ENCODE assay signal across 19 cellular contexts in the genomic region with DNA sequence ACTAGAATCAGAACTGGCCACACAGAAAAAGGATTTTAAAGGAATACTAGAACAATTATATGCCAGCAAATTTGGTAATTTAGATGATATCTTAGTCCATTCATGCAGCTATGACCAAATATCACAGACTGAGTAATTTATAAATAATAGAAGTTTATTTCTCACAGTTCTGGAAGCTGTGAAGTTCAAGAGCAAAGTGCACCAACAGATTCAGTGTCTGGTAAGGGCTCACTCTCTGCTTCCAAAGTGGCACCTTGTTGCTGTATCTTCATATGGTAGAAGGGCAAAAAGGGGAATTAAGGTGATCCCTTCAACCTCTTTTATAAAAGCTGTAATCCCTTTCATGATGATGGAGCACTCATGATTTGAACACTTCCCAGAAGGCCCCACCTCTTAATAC.
"Had no signal": no experiment of that assay in that cellular context is flagged by ENCODE, and none has a peak within 500 bp of the region (broad histone marks: within the 10 kb centered on the region; RNA-seq: fewer than 3 reads in every experiment).

No MANE protein-coding gene starts in this region.

- H3K4me1 Mint-ChIP-seq: endodermal cell, mesothelial cell of epicardium had no signal

- ATAC-seq: effector memory CD8-positive, alpha-beta T cell; foreskin keratinocyte; gastroesophageal sphincter; heart left ventricle; left cardiac atrium; left lung; left ventricle myocardium superior; lower lobe of right lung; mucosa of descending colon had no signal

- H3K27me3 ChIP-seq: colonic mucosa, esophagus muscularis mucosa, foreskin keratinocyte, gastroesophageal sphincter, heart left ventricle, hepatocyte, left lung had no signal

- H3K4me1 ChIP-seq: colonic mucosa, esophagus muscularis mucosa, foreskin keratinocyte, gastroesophageal sphincter, lower lobe of right lung had no signal

- H3K27ac Mint-ChIP-seq: endodermal cell, mesothelial cell of epicardium had no signal

- H3K9me3 Mint-ChIP-seq: dendritic cell treated with granulocyte-macrophage colony-stimulating factor and Interleukin-4, amounts not matched to agents 40 ng/mL and 50 ng/mL, for 4 days had no signal

- H3K4me3 Mint-ChIP-seq: dendritic cell treated with granulocyte-macrophage colony-stimulating factor and Interleukin-4, amounts not matched to agents 40 ng/mL and 50 ng/mL, for 4 days; effector memory CD8-positive, alpha-beta T cell; endodermal cell; mesothelial cell of epicardium; naive B cell had no signal

- H3K27ac ChIP-seq: colonic mucosa, esophagus muscularis mucosa, foreskin keratinocyte, gastroesophageal sphincter, heart left ventricle, hepatocyte, left lung, lower lobe of right lung had no signal

- DNase-seq: colonic mucosa; cortex of kidney; effector CD8-positive, alpha-beta T cell; effector memory CD8-positive, alpha-beta T cell; endodermal cell; foreskin keratinocyte; heart left ventricle; left cardiac atrium; left lung; left ventricle myocardium superior; lower lobe of right lung; mesenchymal stem cell; mucosa of descending colon; naive B cell had no signal

- H3K36me3 ChIP-seq: colonic mucosa had no signal

- H3K4me3 ChIP-seq: colonic mucosa, esophagus muscularis mucosa, gastroesophageal sphincter, heart left ventricle, hepatocyte, left lung, lower lobe of right lung, mucosa of descending colon had no signal

- H3K27me3 Mint-ChIP-seq: dendritic cell treated with granulocyte-macrophage colony-stimulating factor and Interleukin-4, amounts not matched to agents 40 ng/mL and 50 ng/mL, for 4 days; effector memory CD8-positive, alpha-beta T cell; naive B cell had no signal

- H3K9me3 ChIP-seq: colonic mucosa, mucosa of descending colon had no signal
